ENCODE assay signal across 1 cellular context in genomic region chr5:39225405-39226099, GRCh38.
TF ChIP-seq lines count a peak whose summit lies in the region.

No MANE protein-coding gene starts in this region.

TF ChIP-seq in endothelial cell of umbilical vein, 7 proteins besides CTCF, POLR2A, EP300 and RAD21 (continued from another document):
- TF ChIP-seq MAX (IDR thresholded peaks at IDR 0.05; ENCODE audit: insufficient read depth, insufficient read length) = no peak
- no peak for TF ChIP-seq MYC (IDR thresholded peaks at IDR 0.05; ENCODE audit: low read depth, low read length)
- no peak for TF ChIP-seq JUN (IDR thresholded peaks at IDR 0.05; ENCODE audit: borderline replicate concordance, insufficient read depth, insufficient read length, low read depth)
- TF ChIP-seq EZH2 (IDR thresholded peaks at IDR 0.05; ENCODE audit: borderline replicate concordance, low read depth, low read length, severe bottlenecking) = no peak
